9 cellular contexts compared by ENCODE assay signal in genomic region chr7:80218723-80219122, GRCh38.
DNase-seq lines count a peak whose midpoint lies in the region; ATAC-seq and TF ChIP-seq lines count a peak whose summit lies in the region.
"Had no signal": no experiment of that assay in that cellular context is flagged by ENCODE, and none has a peak within 500 bp of the region (broad histone marks: within the 10 kb centered on the region; RNA-seq: fewer than 3 reads in every experiment).

No MANE protein-coding gene starts in this region.

- H3K9me2 ChIP-seq in PC-3 (replicated peaks; ENCODE audit: low read length), result no peaks in the 10 kb centered on the region

- H3K9ac ChIP-seq in PC-3 (ENCODE audit: low read length), result no peak overlapping the region

- no peaks in the 10 kb centered on the region for H3F3A ChIP-seq in PC-3 (ENCODE audit: low read length, unreplicated experiment)

- H3K4me2 ChIP-seq in PC-3 (ENCODE audit: low read length) (peak overlapping the region; percentile 44), osteoblast (ENCODE audit: insufficient read depth, low read length) (no peak overlapping the region)

- CTCF ChIA-PET in PC-3 (lab: Charles Lee), result interaction anchor here (0.7 kb wide), 2 partner anchors 59 to 422 kb away, joined by 4 to 5 read pairs; no protein-coding TSS in a partner anchor

- POLR2A ChIA-PET in PC-3 (lab: Charles Lee; ENCODE audit: unreplicated experiment), result no interaction called here

- H3K9me3 ChIP-seq in PC-3 (ENCODE audit: low read length) (no peaks in the 10 kb centered on the region), osteoblast (ENCODE audit: low read depth, low read length) (no peaks in the 10 kb centered on the region)

- no peaks in the 10 kb centered on the region; the same call in 1 of the 2 replicates for H3K36me3 ChIP-seq in PC-3 (ENCODE audit: low read depth, low read length)
- peaks cover 4% of the 10 kb centered on the region for H3K36me3 ChIP-seq in osteoblast (ENCODE audit: insufficient read depth, low read length)

- BruUV-seq in PC-3 (replicated peaks; lab: Mats Ljungman, UMichigan), result no TSS peak

- H3K4me1 ChIP-seq in PC-3 (ENCODE audit: insufficient read depth, low read length), result peaks cover 15% of the 10 kb centered on the region
- peaks cover 6% of the 10 kb centered on the region for H3K4me1 ChIP-seq in osteoblast (ENCODE audit: insufficient read depth, low read length)

- TF ChIP-seq CTCF in PC-3 (conservative IDR thresholded peaks at IDR 0.05; ENCODE audit: low read depth, low read length), result no peak
- TF ChIP-seq CTCF in osteoblast (IDR thresholded peaks at IDR 0.05; ENCODE audit: extremely low read depth, low read depth, low read length), result no peak

- ATAC-seq in PC-3 (peak; percentile 93), esophagus mucosa (peak; percentile 94), HG02852 (IDR thresholded peaks at IDR 0.05; ENCODE audit: unreplicated experiment) (no peak), GM19328 (IDR thresholded peaks at IDR 0.05; ENCODE audit: unreplicated experiment) (no peak)

- H3K27me3 ChIP-seq in PC-3 (ENCODE audit: low read length), result no peaks in the 10 kb centered on the region
- H3K27me3 ChIP-seq in osteoblast (ENCODE audit: insufficient read depth, low read length), result no peaks in the 10 kb centered on the region

- H3K79me2 ChIP-seq in PC-3 (ENCODE audit: low read length) (no peaks in the 10 kb centered on the region), osteoblast (ENCODE audit: insufficient read depth, low read length) (no peaks in the 10 kb centered on the region)

- H4K20me1 ChIP-seq in PC-3 (ENCODE audit: low read length) (no peaks in the 10 kb centered on the region), osteoblast (ENCODE audit: insufficient read depth, low read length) (no peaks in the 10 kb centered on the region)

- intact Hi-C loops in PC-3 (cut with micrococcal nuclease), result loop anchor here (1.0 to 5.0 kb wide), 3 partner anchors 60 to 174 kb away; no protein-coding TSS in a partner anchor

- H3K4me3 ChIP-seq in PC-3 (ENCODE audit: low read length) (no peak overlapping the region), osteoblast (ENCODE audit: insufficient read depth, low read length) (no peak overlapping the region)

- H3K27ac ChIP-seq in PC-3 (ENCODE audit: low read length), result peak overlapping the region; percentile 55
- H3K27ac ChIP-seq in osteoblast (ENCODE audit: low read depth, low read length), result no peak overlapping the region

- DNase-seq in GM04504 (ENCODE audit: low read depth) (peak; percentile 33), PC-3 (peak; percentile 91), osteoblast (ENCODE audit: insufficient read length, low spot score, missing footprints) (peak; percentile 22)
- no peak for DNase-seq in activated effector memory CD4-positive, alpha-beta T cell treated with anti-CD3 and anti-CD28 coated beads, Interleukin-2, amount 50 U/mL, for 16 hours
- DNase-seq: effector memory CD4-positive, alpha-beta T cell; GF-D8 had no signal

- no peak overlapping the region for H2AFZ ChIP-seq in PC-3 (ENCODE audit: low read length)
- H2AFZ ChIP-seq in osteoblast (ENCODE audit: low read length), result no peak overlapping the region

Comparison
In these comparisons a context has a peak if more than half of its experiments do, and no peak if none do; other contexts are left out.
1. ATAC-seq: peak in PC-3 (single experiment) and esophagus mucosa (single experiment); none in HG02852 (single experiment) and GM19328 (single experiment).